ENCODE assay signal across 7 cellular contexts in the genomic region with DNA sequence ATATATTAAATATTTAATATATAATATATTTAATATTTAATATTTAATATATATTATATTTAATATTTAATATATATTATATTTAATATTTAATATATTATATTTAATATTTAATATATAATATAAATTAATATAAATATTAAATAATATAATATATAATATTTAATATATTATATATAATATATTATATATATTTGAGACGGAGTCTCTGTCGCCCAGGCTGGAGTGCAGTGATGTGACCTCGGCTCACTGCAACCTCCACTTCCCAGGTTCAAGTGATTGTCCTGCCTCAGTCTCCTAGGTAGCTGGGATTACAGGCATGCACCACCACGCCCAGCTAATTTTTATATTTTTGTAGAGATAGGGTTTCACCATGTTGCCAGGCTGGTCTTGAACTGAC. TPM values are rescaled to one million over a fixed set of nuclear protein-coding genes. Genes with fewer than 3 reads are reported as not detected.
"Had no signal": no experiment of that assay in that cellular context is flagged by ENCODE, and none has a peak within 500 bp of the region (broad histone marks: within the 10 kb centered on the region; RNA-seq: fewer than 3 reads in every experiment).

No MANE protein-coding gene starts in this region.

RNA-seq across cellular contexts. Expression of a gene that starts 16.7 kb away (rescaled TPM):
- total RNA-seq: GM23248, GM23338, H1, H4, H7, H9, HFFc6 had no signal

RNA-seq across cellular contexts. Expression of a gene that starts 50.4 kb away (rescaled TPM):
- total RNA-seq: H4, H7, HFFc6 had no signal
